In genomic region chr17:42193216-42194132, GRCh38 we compare ENCODE assay signal across 10 cellular contexts. TPM values are rescaled to one million over a fixed set of nuclear protein-coding genes. Genes with fewer than 3 reads are reported as not detected.
DNase-seq lines count a peak whose midpoint lies in the region; ATAC-seq, FAIRE-seq and TF ChIP-seq lines count a peak whose summit lies in the region.
"Had no signal": no experiment of that assay in that cellular context is flagged by ENCODE, and none has a peak within 500 bp of the region (broad histone marks: within the 10 kb centered on the region; RNA-seq: fewer than 3 reads in every experiment).

No MANE protein-coding gene starts in this region.

- H3K9me3 ChIP-seq in lung (ENCODE audit: control insufficient read depth in 2 of 2, insufficient read depth in 1 of 2, low read length in 1 of 2) (no peaks in the 10 kb centered on the region), upper lobe of right lung (no peaks in the 10 kb centered on the region)

- H3K27me3 ChIP-seq in lung (ENCODE audit: control insufficient read depth, insufficient read depth) (no peaks in the 10 kb centered on the region), upper lobe of right lung (no peaks in the 10 kb centered on the region)

- in situ Hi-C loops in astrocyte of the spinal cord (cut with HindIII; ENCODE audit: low sequenced_read_pairs): no loop called here

- H3K36me3 Mint-ChIP-seq in activated T-cell treated with anti-CD3 and anti-CD28 coated beads, Interleukin-2, amount 50 U/mL, for 24 hours (ENCODE audit: low read depth): peaks cover 6% of the 10 kb centered on the region

- 58 to 63% methylated on average over 15 of the region's 15 CpGs for WGBS in lung, 2 donors

- H3K4me3 Mint-ChIP-seq in activated T-cell treated with anti-CD3 and anti-CD28 coated beads, Interleukin-2, amount 50 U/mL, for 24 hours: peak overlapping the region; percentile 91

- TF ChIP-seq CTCF in astrocyte of the spinal cord (IDR thresholded peaks at IDR 0.05; ENCODE audit: low read depth, low read length) (no peak), lung (IDR thresholded peaks at IDR 0.05; ENCODE audit: control extremely low read depth, extremely low read depth) (no peak), upper lobe of right lung (IDR thresholded peaks at IDR 0.05) (no peak)

- ATAC-seq in lung (ENCODE audit: insufficient read depth, low FRiP score) (no peak), upper lobe of right lung (no peak)

- H3K9me3 Mint-ChIP-seq in activated T-cell treated with anti-CD3 and anti-CD28 coated beads, Interleukin-2, amount 50 U/mL, for 24 hours: no peaks in the 10 kb centered on the region

- H3K27ac Mint-ChIP-seq in activated T-cell treated with anti-CD3 and anti-CD28 coated beads, Interleukin-2, amount 50 U/mL, for 24 hours: peak overlapping the region; percentile 93

- intact Hi-C loops in upper lobe of right lung (cut with DNase I): no loop called here

- peaks cover 27% of the 10 kb centered on the region for H3K4me1 Mint-ChIP-seq in activated T-cell treated with anti-CD3 and anti-CD28 coated beads, Interleukin-2, amount 50 U/mL, for 24 hours (ENCODE audit: low read depth)

- H3K27me3 Mint-ChIP-seq in activated T-cell treated with anti-CD3 and anti-CD28 coated beads, Interleukin-2, amount 50 U/mL, for 24 hours: no peaks in the 10 kb centered on the region

- H3K4me1 ChIP-seq in lung (ENCODE audit: control insufficient read depth in 2 of 2, insufficient read depth in 2 of 2, low read length in 2 of 2) (peaks cover 0 to 9% of the 10 kb centered on the region in 2 donors), upper lobe of right lung (peaks cover 15% of the 10 kb centered on the region)

- H3K27ac ChIP-seq in lung (ENCODE audit: low read depth in 1 of 2, low read length in 1 of 2) (peak overlapping the region in 1 of 2 donors; percentile 62), upper lobe of right lung (peak overlapping the region; percentile 96)

- H3K36me3 ChIP-seq in lung (ENCODE audit: control insufficient read depth in 2 of 2, insufficient read depth in 2 of 2, low read length in 2 of 2) (peaks cover 0 to 13% of the 10 kb centered on the region in 2 donors), upper lobe of right lung (no peaks in the 10 kb centered on the region)

- H3K4me3 ChIP-seq in astrocyte of the spinal cord (ENCODE audit: low read depth, low read length): peak overlapping the region; percentile 61
- peak overlapping the region; percentile 54 for H3K4me3 ChIP-seq in lung
- H3K4me3 ChIP-seq in upper lobe of right lung: peak overlapping the region; percentile 92

- no peak for FAIRE-seq in urothelium cell line (lab: Jason Lieb, UNC)

- no peak for DNase-seq in activated T-cell treated with anti-CD3 and anti-CD28 coated beads, Interleukin-2, amount 50 U/mL, for 24 hours
- DNase-seq in activated T-cell treated with anti-CD3 and anti-CD28 coated beads for 4 hours (no peak), astrocyte of the spinal cord (ENCODE audit: low read depth, low spot score) (no peak), lung (ENCODE audit: low spot score) (no peak), upper lobe of right lung (no peak), urothelium cell line (ENCODE audit: low spot score) (no peak), H4 (ENCODE audit: low spot score) (no peak)
- DNase-seq in stimulated activated CD4-positive, alpha-beta T cell treated with anti-CD3 and anti-CD28 coated beads, Interleukin-15, amount 100 ng/mL, for 24 hours: no peak

RNA-seq across cellular contexts. Expression of gene GHDC, which starts 0.8 kb away (rescaled TPM):
- total RNA-seq in lung: 10 to 100 TPM; 17.2 to 33.3 TPM
- 10 to 100 TPM; 19.3 to 26.0 TPM for polyA plus RNA-seq in lung
- total RNA-seq in upper lobe of right lung: 30.9 TPM
- 1.5 and 1.9 TPM in 2 replicates for total RNA-seq in H4 (2014; rRNA removed; shearing (Covaris generic))

RNA-seq across cellular contexts. Expression of gene HCRT, which starts 8.2 kb away (rescaled TPM):
- not detected for total RNA-seq in lung
- not detected for polyA plus RNA-seq in lung
- not detected for total RNA-seq in upper lobe of right lung
- not detected in 2 replicates for total RNA-seq in H4 (2014; rRNA removed; shearing (Covaris generic))
- total RNA-seq: renal cortical epithelial cell; T-helper 1 cell treated with Interleukin-12 subunit alpha and Interleukin-12 subunit beta and Interleukin-4 antibody, amounts not matched to agents 30 ng/mL and 1 ng/mL, for 36 hours had no signal

RNA-seq across cellular contexts. Expression of gene KCNH4, which starts 12.5 kb away (rescaled TPM):
- total RNA-seq in lung (under 1 TPM; 0.11 to 0.31 TPM), upper lobe of right lung (0.26 TPM)
- polyA plus RNA-seq in lung: under 1 TPM; 0.04 to 0.57 TPM
- 0.06 TPM in 1 of 2 replicates, not detected in the other for total RNA-seq in H4 (2014; rRNA removed; shearing (Covaris generic))
- total RNA-seq: renal cortical epithelial cell had no signal

RNA-seq across cellular contexts. Expression of gene RAB5C, which starts 38.7 kb away (rescaled TPM):
- total RNA-seq in lung: 100 to 1,000 TPM in 1 of 2 donors, 10 to 100 TPM in 1; 73.0 to 180 TPM
- polyA plus RNA-seq in lung: 100 to 1,000 TPM; 132 to 307 TPM
- 154 TPM for total RNA-seq in upper lobe of right lung
- total RNA-seq in H4 (2014; rRNA removed; shearing (Covaris generic)): 67.3 and 79.9 TPM in 2 replicates
